In genomic region chr1:161258439-161259386, GRCh38 we compare ENCODE assay signal across 8 cellular contexts. TPM values are rescaled to one million over a fixed set of nuclear protein-coding genes. Genes with fewer than 3 reads are reported as not detected.
DNase-seq lines count a peak whose midpoint lies in the region; ATAC-seq and TF ChIP-seq lines count a peak whose summit lies in the region.

Gene PCP4L1 (plus strand): TSS chr1:161258745. CDS start chr1:161258975, 230 bp downstream.

- H3K4me3 Mint-ChIP-seq in Caco-2 (ENCODE audit: unreplicated experiment) (peak within 1 kb of the TSS; percentile 47), T-cell (peak within 1 kb of the TSS; percentile 57 to 80 (median 63))

- H3K27ac ChIP-seq in breast epithelium, result no peak within 1 kb of the TSS

- H3K27me3 ChIP-seq in Caco-2 (replicated peaks; ENCODE audit: control insufficient read depth, insufficient read depth, low read length) (no peaks in the 10 kb centered on the region), breast epithelium (peaks cover 0 to 16% of the 10 kb centered on the region in 2 donors), skeletal muscle satellite cell (ENCODE audit: control insufficient read depth, insufficient read depth, low read length) (peaks cover 43% of the 10 kb centered on the region)

- H3K4me1 ChIP-seq in Caco-2, result peaks cover 13% of the 10 kb centered on the region; the same call in 1 of the 2 replicates
- H3K4me1 ChIP-seq in breast epithelium, result no peaks in the 10 kb centered on the region
- H3K4me1 ChIP-seq in skeletal muscle satellite cell (ENCODE audit: control insufficient read depth, insufficient read depth, low read length), result peaks cover 8% of the 10 kb centered on the region

- TF ChIP-seq CTCF in Caco-2 (IDR thresholded peaks at IDR 0.05; ENCODE audit: insufficient read depth in 1 of 2, low read depth in 1 of 2, low read length in 1 of 2, severe bottlenecking in 1 of 2, unreplicated experiment in 1 of 2), result no peak
- no peak for TF ChIP-seq CTCF in breast epithelium (IDR thresholded peaks at IDR 0.05)

- H3K9me3 ChIP-seq in Caco-2, result peaks cover 14% of the 10 kb centered on the region
- H3K9me3 ChIP-seq in breast epithelium, result peaks cover 9 to 14% of the 10 kb centered on the region in 2 donors
- H3K9me3 ChIP-seq in skeletal muscle satellite cell (replicated peaks; ENCODE audit: low read length), result peaks cover 3% of the 10 kb centered on the region

- H3K9ac ChIP-seq in skeletal muscle satellite cell (ENCODE audit: low read depth, low read length), result no peak within 1 kb of the TSS

- peaks cover 12% of the 10 kb centered on the region for H3K36me3 Mint-ChIP-seq in Caco-2 (ENCODE audit: insufficient read depth, unreplicated experiment)
- H3K36me3 Mint-ChIP-seq in T-cell, result peaks cover 17% of the 10 kb centered on the region

- intact Hi-C loops in Caco-2 (cut with micrococcal nuclease; ENCODE audit: unreplicated experiment), result no loop called here
- intact Hi-C loops in breast epithelium (cut with DNase I; ENCODE audit: low total_unique reads), result no loop called here

- H3K4me3 ChIP-seq in Caco-2 (ENCODE audit: low read depth, low read length), result peak within 1 kb of the TSS; percentile 39
- H3K4me3 ChIP-seq in breast epithelium, result peak within 1 kb of the TSS; percentile 26 to 69 (median 55)
- peak within 1 kb of the TSS; percentile 62 for H3K4me3 ChIP-seq in skeletal muscle satellite cell (ENCODE audit: low read length)

- peak; percentile 59 to 70 for DNase-seq in Caco-2
- DNase-seq in T-cell, result peak in 22 of 34 experiments; percentile 3 to 35 (median 10)
- peak in 1 of 2 donors; percentile 56 for DNase-seq in breast epithelium (ENCODE audit: low spot score in 2 of 2)
- peak; percentile 94 for DNase-seq in iPS-NIHi11 (ENCODE audit: low spot score)
- no peak for DNase-seq in DMS153 treated with DMSO at 0.1 percent for 48 hours (lab: John Stamatoyannopoulos, UW; ENCODE audit: unreplicated experiment)
- DNase-seq in epidermal melanocyte (ENCODE audit: insufficient read length, low spot score), result no peak

- H3K4me1 Mint-ChIP-seq in Caco-2 (ENCODE audit: low read depth, unreplicated experiment) (peaks cover 24% of the 10 kb centered on the region), T-cell (peaks cover 19 to 25% (median 21%) of the 10 kb centered on the region in 3 donors)

- BruUV-seq in Caco-2 (replicated peaks; lab: Mats Ljungman, UMichigan), result no TSS peak

- POLR2A ChIA-PET in Caco-2 (lab: Charles Lee), result interaction anchor here (0.7 kb wide), 1 partner anchor 33 kb away, joined by 21 read pairs; the partner anchor contains the start of gene TOMM40L
- POLR2A ChIA-PET in T-cell (lab: Charles Lee), result interaction anchor here (0.7 to 1.0 kb wide), 5 partner anchors 9 to 237 kb away, joined by 6 to 11 read pairs (median 9); no protein-coding TSS in a partner anchor

- TF ChIP-seq POLR2A in breast epithelium (IDR thresholded peaks at IDR 0.05), result no peak

- ATAC-seq in HG02759 (IDR thresholded peaks at IDR 0.05; ENCODE audit: unreplicated experiment) (peak; percentile 78), T-cell (replicated peaks in 1 of 4) (peak; percentile 76 to 96 (median 82))

- no peaks in the 10 kb centered on the region for H3K36me3 ChIP-seq in Caco-2 (ENCODE audit: control insufficient read depth, insufficient read depth, low read length)
- no peaks in the 10 kb centered on the region for H3K36me3 ChIP-seq in breast epithelium
- no peaks in the 10 kb centered on the region for H3K36me3 ChIP-seq in skeletal muscle satellite cell (ENCODE audit: insufficient read depth, low read length)

- no peak within 1 kb of the TSS for H3K27ac Mint-ChIP-seq in Caco-2 (ENCODE audit: unreplicated experiment)
- H3K27ac Mint-ChIP-seq in T-cell, result peak within 1 kb of the TSS; percentile 39

- peak within 1 kb of the TSS; percentile 78 for H3K4me2 ChIP-seq in skeletal muscle satellite cell (ENCODE audit: low read length)

- H3K27me3 Mint-ChIP-seq in Caco-2 (ENCODE audit: insufficient read depth, unreplicated experiment) (no peaks in the 10 kb centered on the region), T-cell (peaks cover 54 to 57% of the 10 kb centered on the region in 2 donors)

- H3K9me3 Mint-ChIP-seq in Caco-2 (ENCODE audit: unreplicated experiment) (peaks cover 22% of the 10 kb centered on the region), T-cell (peaks cover 0 to 25% (median 12%) of the 10 kb centered on the region in 3 donors)

- CTCF ChIA-PET in Caco-2 (lab: Charles Lee), result no interaction called here
- CTCF ChIA-PET in T-cell (lab: Charles Lee), result interaction anchor here in 1 of 2 donors (0.7 to 0.9 kb wide), 4 partner anchors 24 to 127 kb away, joined by 3 to 7 read pairs (median 4); no protein-coding TSS in a partner anchor

RNA-seq across cellular contexts. Expression of gene PCP4L1, which starts in this region (rescaled TPM):
- total RNA-seq in Caco-2 (2022) (2.5 and 3.3 TPM in 2 replicates), T-cell (not detected), breast epithelium (1 to 10 TPM in 1 of 3 donors, under 1 TPM in 2; 0.32 to 2.0 (median 0.73) TPM)
- total RNA-seq in skeletal muscle satellite cell (2012; rRNA removed), result not detected in 2 replicates

Comparison
In these comparisons a context has a peak if more than half of its experiments do, and no peak if none do; other contexts are left out.
1. Peak in DNase-seq and ATAC-seq in T-cell; RNA of the gene not detected or under 1 TPM.
2. DNase-seq: peak in Caco-2 (2 of 2) and iPS-NIHi11 (single experiment); none in DMS153 treated with DMSO at 0.1 percent for 48 hours (single experiment) and epidermal melanocyte (single experiment).
3. Peak in every context shown above with its lines, with median percentiles within 50 percentile points of each other: H3K4me3 ChIP-seq.